Comparison of ENCODE assay signal across 1 cellular context in genomic region chr4:89056292-89056952, GRCh38.
TF ChIP-seq lines count a peak whose summit lies in the region.

No MANE protein-coding gene starts in this region.

TF ChIP-seq in H1, 55 proteins besides CTCF, POLR2A, EP300 and RAD21 (continued from another document):
- TF ChIP-seq CEBPB (IDR thresholded peaks at IDR 0.05; ENCODE audit: low read depth, low read length) (no peak), NANOG (IDR thresholded peaks at IDR 0.05; ENCODE audit: insufficient read depth, low read depth, low read length, poor library complexity, severe bottlenecking) (no peak), JUND (IDR thresholded peaks at IDR 0.05; ENCODE audit: low read length) (no peak), HDAC2 (IDR thresholded peaks at IDR 0.05; ENCODE audit: borderline replicate concordance in 1 of 2, low read depth in 2 of 2, low read length in 2 of 2) (no peak), PHF8 (conservative IDR thresholded peaks at IDR 0.05; ENCODE audit: low read depth, low read length) (no peak), SP2 (IDR thresholded peaks at IDR 0.05; ENCODE audit: low read length) (no peak), TCF12 (IDR thresholded peaks at IDR 0.05; ENCODE audit: low read depth, low read length) (no peak), SUZ12 (IDR thresholded peaks at IDR 0.05; ENCODE audit: low read length) (no peak), BRCA1 (IDR thresholded peaks at IDR 0.05; ENCODE audit: low read depth, low read length) (no peak), KDM5A (IDR thresholded peaks at IDR 0.05; ENCODE audit: low read length) (no peak), USF2 (IDR thresholded peaks at IDR 0.05; ENCODE audit: low read length) (no peak), E2F6 (IDR thresholded peaks at IDR 0.05) (no peak), ATF3 (IDR thresholded peaks at IDR 0.05; ENCODE audit: insufficient read depth, low read depth, low read length) (no peak)
TF ChIP-seq in H1: peak in this region for 0.
